In the genomic region with DNA sequence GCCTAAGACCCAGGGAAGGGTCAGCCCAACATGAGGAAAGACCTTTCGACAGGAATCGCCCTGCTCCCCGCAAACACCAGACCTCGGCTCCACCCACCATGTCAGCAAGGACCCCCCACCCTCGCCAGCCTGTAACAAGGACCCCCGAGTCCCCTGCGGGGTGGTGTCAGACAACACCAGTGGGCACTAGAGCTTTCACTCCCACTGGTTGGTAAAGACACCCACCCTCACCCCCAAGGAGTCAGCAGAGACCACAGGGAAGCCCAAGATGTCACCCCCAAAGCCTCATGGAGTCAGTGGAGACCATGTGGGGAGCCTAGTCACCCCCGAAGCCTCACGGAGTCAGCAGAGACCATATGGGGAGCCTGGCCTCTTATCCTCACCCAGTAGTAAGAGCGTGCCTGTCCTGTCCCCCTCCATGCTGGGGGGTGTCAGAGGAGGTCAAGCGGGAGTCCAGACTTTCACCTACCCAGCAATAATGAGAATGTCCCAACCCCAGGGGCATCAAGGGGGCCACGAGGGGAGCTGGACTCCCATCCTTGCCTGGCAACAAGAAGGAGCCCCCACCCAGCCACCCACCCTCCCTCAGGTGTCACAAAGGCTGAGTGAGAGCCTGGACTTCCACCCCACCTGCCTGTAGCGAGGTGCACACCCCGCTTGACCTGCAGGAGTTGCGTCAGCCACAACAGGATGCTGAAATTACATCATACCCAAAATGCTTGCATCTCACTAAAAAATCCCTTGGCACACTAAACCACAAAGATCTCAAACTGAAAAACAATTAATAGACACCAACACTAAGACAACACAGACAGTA, we compare ENCODE assay signal across 11 cellular contexts. TPM values are rescaled to one million over a fixed set of nuclear protein-coding genes. Genes with fewer than 3 reads are reported as not detected.
DNase-seq lines count a peak whose midpoint lies in the region; ATAC-seq and TF ChIP-seq lines count a peak whose summit lies in the region.
"Had no signal": no experiment of that assay in that cellular context is flagged by ENCODE, and none has a peak within 500 bp of the region (broad histone marks: within the 10 kb centered on the region; RNA-seq: fewer than 3 reads in every experiment).

No MANE protein-coding gene starts in this region.

- no peak for DNase-seq in activated naive CD4-positive, alpha-beta T cell treated with anti-CD3 and anti-CD28 coated beads, Interleukin-2, amount 50 U/mL, for 16 hours
- no peak for DNase-seq in T-helper 2 cell treated with Interferon-gamma antibody and Interleukin-4, amounts not matched to agents 5 μg/mL and 100 μg/mL, for 36 hours (ENCODE audit: low spot score)
- DNase-seq in glutamatergic neuron (peak; percentile 4), upper lobe of right lung (peak; percentile 59), esophagus squamous epithelium (lab: John Stamatoyannopoulos, UW) (no peak), progenitor cell of endocrine pancreas (ENCODE audit: low spot score, unreplicated experiment) (no peak), ecto neural progenitor cell (ENCODE audit: low spot score) (no peak)
- DNase-seq: midbrain, NCI-H2081 had no signal

- no peak overlapping the region for H3K27ac ChIP-seq in upper lobe of right lung
- H3K27ac ChIP-seq in esophagus squamous epithelium: no peak overlapping the region

- H3K27me3 ChIP-seq in upper lobe of right lung: no peaks in the 10 kb centered on the region
- H3K27me3 ChIP-seq in esophagus squamous epithelium: no peaks in the 10 kb centered on the region

- H3K36me3 Mint-ChIP-seq in activated naive CD4-positive, alpha-beta T cell treated with anti-CD3 and anti-CD28 coated beads, Interleukin-2, amount 50 U/mL, for 24 hours: peaks cover 47% of the 10 kb centered on the region
- H3K36me3 Mint-ChIP-seq in T-helper 2 cell treated with Interferon-gamma antibody and Interleukin-4, amounts not matched to agents 5 μg/mL and 100 μg/mL, for 36 hours (ENCODE audit: low read depth): peaks cover 57% of the 10 kb centered on the region
- H3K36me3 Mint-ChIP-seq in glutamatergic neuron (ENCODE audit: unreplicated experiment) (peaks cover 47% of the 10 kb centered on the region), progenitor cell of endocrine pancreas (ENCODE audit: insufficient read depth) (peaks cover 53% of the 10 kb centered on the region)

- 84 to 92% methylated on average over 5 to 7 of the region's 15 CpGs for WGBS in esophagus squamous epithelium, 2 donors

- H3K9me3 ChIP-seq in upper lobe of right lung (peaks cover 18% of the 10 kb centered on the region), esophagus squamous epithelium (peaks cover 0 to 27% (median 24%) of the 10 kb centered on the region in 3 donors)

- peaks cover 19% of the 10 kb centered on the region for H3K9me3 Mint-ChIP-seq in activated naive CD4-positive, alpha-beta T cell treated with anti-CD3 and anti-CD28 coated beads, Interleukin-2, amount 50 U/mL, for 24 hours
- peaks cover 48% of the 10 kb centered on the region for H3K9me3 Mint-ChIP-seq in T-helper 2 cell treated with Interferon-gamma antibody and Interleukin-4, amounts not matched to agents 5 μg/mL and 100 μg/mL, for 36 hours
- H3K9me3 Mint-ChIP-seq in glutamatergic neuron (ENCODE audit: unreplicated experiment) (peaks cover 27% of the 10 kb centered on the region), progenitor cell of endocrine pancreas (ENCODE audit: low read depth) (peaks cover 44% of the 10 kb centered on the region)

- TF ChIP-seq CTCF in glutamatergic neuron (IDR thresholded peaks at IDR 0.05; ENCODE audit: partially characterized antibody, unreplicated experiment) (no peak), upper lobe of right lung (IDR thresholded peaks at IDR 0.05) (no peak), esophagus squamous epithelium (IDR thresholded peaks at IDR 0.05) (no peak), progenitor cell of endocrine pancreas (IDR thresholded peaks at IDR 0.05; ENCODE audit: unreplicated experiment) (no peak)

- peaks cover 5% of the 10 kb centered on the region for H3K4me1 ChIP-seq in upper lobe of right lung
- peaks cover 0 to 8% (median 0%) of the 10 kb centered on the region in 3 donors for H3K4me1 ChIP-seq in esophagus squamous epithelium

- peak overlapping the region; percentile 66 for H3K27ac Mint-ChIP-seq in activated naive CD4-positive, alpha-beta T cell treated with anti-CD3 and anti-CD28 coated beads, Interleukin-2, amount 50 U/mL, for 24 hours
- peak overlapping the region; percentile 72 for H3K27ac Mint-ChIP-seq in T-helper 2 cell treated with Interferon-gamma antibody and Interleukin-4, amounts not matched to agents 5 μg/mL and 100 μg/mL, for 36 hours
- peak overlapping the region; percentile 22 for H3K27ac Mint-ChIP-seq in glutamatergic neuron (ENCODE audit: unreplicated experiment)
- no peak overlapping the region for H3K27ac Mint-ChIP-seq in progenitor cell of endocrine pancreas

- intact Hi-C loops in upper lobe of right lung (cut with DNase I) (no loop called here), esophagus squamous epithelium (cut with DNase I) (no loop called here)

- H3K4me3 ChIP-seq in upper lobe of right lung (no peak overlapping the region), esophagus squamous epithelium (no peak overlapping the region)
- H3K4me3 ChIP-seq: smooth muscle cell had no signal

- H3K36me3 ChIP-seq in upper lobe of right lung (peaks cover 3% of the 10 kb centered on the region), esophagus squamous epithelium (peaks cover 0 to 24% (median 0%) of the 10 kb centered on the region in 3 donors)

- H3K27me3 Mint-ChIP-seq in activated naive CD4-positive, alpha-beta T cell treated with anti-CD3 and anti-CD28 coated beads, Interleukin-2, amount 50 U/mL, for 24 hours: no peaks in the 10 kb centered on the region
- no peaks in the 10 kb centered on the region for H3K27me3 Mint-ChIP-seq in T-helper 2 cell treated with Interferon-gamma antibody and Interleukin-4, amounts not matched to agents 5 μg/mL and 100 μg/mL, for 36 hours (ENCODE audit: low read depth)
- H3K27me3 Mint-ChIP-seq in glutamatergic neuron (ENCODE audit: unreplicated experiment) (peaks cover 2% of the 10 kb centered on the region), progenitor cell of endocrine pancreas (no peaks in the 10 kb centered on the region)

- no peak for TF ChIP-seq POLR2A in esophagus squamous epithelium (IDR thresholded peaks at IDR 0.05)

- ATAC-seq in upper lobe of right lung: no peak

- H3K4me3 Mint-ChIP-seq in activated naive CD4-positive, alpha-beta T cell treated with anti-CD3 and anti-CD28 coated beads, Interleukin-2, amount 50 U/mL, for 24 hours: no peak overlapping the region
- peak overlapping the region; percentile 51 for H3K4me3 Mint-ChIP-seq in T-helper 2 cell treated with Interferon-gamma antibody and Interleukin-4, amounts not matched to agents 5 μg/mL and 100 μg/mL, for 36 hours
- no peak overlapping the region for H3K4me3 Mint-ChIP-seq in glutamatergic neuron (ENCODE audit: unreplicated experiment)
- H3K4me3 Mint-ChIP-seq in progenitor cell of endocrine pancreas (ENCODE audit: low read depth): no peak overlapping the region

- peaks cover 5% of the 10 kb centered on the region for H3K4me1 Mint-ChIP-seq in activated naive CD4-positive, alpha-beta T cell treated with anti-CD3 and anti-CD28 coated beads, Interleukin-2, amount 50 U/mL, for 24 hours
- peaks cover 15% of the 10 kb centered on the region for H3K4me1 Mint-ChIP-seq in T-helper 2 cell treated with Interferon-gamma antibody and Interleukin-4, amounts not matched to agents 5 μg/mL and 100 μg/mL, for 36 hours (ENCODE audit: low read depth)
- peaks cover 8% of the 10 kb centered on the region for H3K4me1 Mint-ChIP-seq in glutamatergic neuron (ENCODE audit: low read depth, unreplicated experiment)
- peaks cover 7% of the 10 kb centered on the region for H3K4me1 Mint-ChIP-seq in progenitor cell of endocrine pancreas (ENCODE audit: low read depth)

RNA-seq across cellular contexts. Expression of a gene that starts 24.8 kb away (rescaled TPM):
- total RNA-seq in glutamatergic neuron (ENCODE audit: unreplicated experiment): 53.3 TPM
- total RNA-seq in upper lobe of right lung: 39.3 TPM
- 1 to 10 TPM; 1.6 to 4.6 (median 2.9) TPM for total RNA-seq in esophagus squamous epithelium
- 25.6 and 28.5 TPM in 2 replicates for total RNA-seq in progenitor cell of endocrine pancreas

Comparison
In these comparisons a context has a peak if more than half of its experiments do, and no peak if none do; other contexts are left out.
1. DNase-seq: peak in glutamatergic neuron (single experiment) and upper lobe of right lung (single experiment); none in activated naive CD4-positive, alpha-beta T cell treated with anti-CD3 and anti-CD28 coated beads, Interleukin-2, amount 50 U/mL, for 16 hours (single experiment), T-helper 2 cell treated with Interferon-gamma antibody and Interleukin-4, amounts not matched to agents 5 μg/mL and 100 μg/mL, for 36 hours (single experiment), esophagus squamous epithelium (single experiment), progenitor cell of endocrine pancreas (single experiment) and ecto neural progenitor cell (single experiment).